9 cellular contexts compared by ENCODE assay signal in genomic region chr15:90160781-90161727, GRCh38. TPM values are rescaled to one million over a fixed set of nuclear protein-coding genes. Genes with fewer than 3 reads are reported as not detected.
DNase-seq lines count a peak whose midpoint lies in the region; ATAC-seq and TF ChIP-seq lines count a peak whose summit lies in the region.
"Had no signal": no experiment of that assay in that cellular context is flagged by ENCODE, and none has a peak within 500 bp of the region (broad histone marks: within the 10 kb centered on the region; RNA-seq: fewer than 3 reads in every experiment).

No MANE protein-coding gene starts in this region.

- TF ChIP-seq RAD21 in HCT116 (IDR thresholded peaks at IDR 0.05; ENCODE audit: low read depth) = no peak

- RAD21 ChIA-PET in HCT116 (lab: Charles Lee; ENCODE audit: low non-redundant PET in 1 of 2, low total read pairs in 2 of 2, uncharacterized antibody in 2 of 2, unreplicated experiment in 2 of 2) = no interaction called here

- TF ChIP-seq POLR2A in HCT116 (IDR thresholded peaks at IDR 0.05; ENCODE audit: borderline replicate concordance, extremely low read depth, insufficient read depth, insufficient read length) (no peak), sigmoid colon (IDR thresholded peaks at IDR 0.05) (no peak)

- H3K9me2 ChIP-seq in HCT116 (ENCODE audit: insufficient read depth) = no peaks in the 10 kb centered on the region

- DNase-seq in HCT116 (ENCODE audit: low read depth, low spot score) = no peak
- peak; percentile 10 to 51 for DNase-seq in NCI-H526 (lab: John Stamatoyannopoulos, UW)
- DNase-seq in epithelial cell of esophagus (ENCODE audit: low read depth) = peak; percentile 74
- no peak for DNase-seq in sigmoid colon
- no peak for DNase-seq in HAP-1 (ENCODE audit: low spot score in 2 of 2)
- no peak for DNase-seq in sciatic nerve (ENCODE audit: low spot score)
- no peak for DNase-seq in Caco-2
- DNase-seq: DND-41 had no signal

- no peaks in the 10 kb centered on the region for H3K79me2 ChIP-seq in HCT116 (ENCODE audit: insufficient read depth, low read length)

- peak overlapping the region; percentile 43 for H3K4me2 ChIP-seq in HCT116 (ENCODE audit: low read length)

- H4K20me1 ChIP-seq in HCT116 (ENCODE audit: insufficient read depth) = no peaks in the 10 kb centered on the region

- no peak overlapping the region for H3K27ac Mint-ChIP-seq in Caco-2 (ENCODE audit: unreplicated experiment)

- H3K27me3 ChIP-seq in HCT116 (ENCODE audit: insufficient read depth, low read length) = no peaks in the 10 kb centered on the region
- H3K27me3 ChIP-seq in sigmoid colon = no peaks in the 10 kb centered on the region
- H3K27me3 ChIP-seq in HAP-1 (ENCODE audit: low read depth) = no peaks in the 10 kb centered on the region
- no peaks in the 10 kb centered on the region for H3K27me3 ChIP-seq in Caco-2 (replicated peaks; ENCODE audit: control insufficient read depth, insufficient read depth, low read length)

- no peaks in the 10 kb centered on the region for H3K36me3 Mint-ChIP-seq in Caco-2 (ENCODE audit: insufficient read depth, unreplicated experiment)

- H3K4me1 ChIP-seq in HCT116 (ENCODE audit: control insufficient read depth in 1 of 2, insufficient read depth in 2 of 2, low read length in 2 of 2) = peaks cover 39 to 79% of the 10 kb centered on the region in 2 experiments
- H3K4me1 ChIP-seq in sigmoid colon = peaks cover 0 to 35% (median 32%) of the 10 kb centered on the region in 4 donors
- peaks cover 5% of the 10 kb centered on the region for H3K4me1 ChIP-seq in HAP-1
- H3K4me1 ChIP-seq in Caco-2 = peaks cover 25% of the 10 kb centered on the region

- in situ Hi-C loops in HAP-1 (cut with MboI; ENCODE audit: low sequenced_read_pairs) = loop anchor here (5.0 kb wide), 1 partner anchor 56 kb away; no protein-coding TSS in a partner anchor

- no peaks in the 10 kb centered on the region for H3K9me3 Mint-ChIP-seq in Caco-2 (ENCODE audit: unreplicated experiment)

- H3K9me3 ChIP-seq in HCT116 (ENCODE audit: control insufficient read depth in 1 of 2, insufficient read depth in 1 of 2, low read depth in 1 of 2, low read length in 2 of 2) = no peaks in the 10 kb centered on the region
- no peaks in the 10 kb centered on the region for H3K9me3 ChIP-seq in sigmoid colon
- H3K9me3 ChIP-seq in HAP-1 = no peaks in the 10 kb centered on the region
- no peaks in the 10 kb centered on the region for H3K9me3 ChIP-seq in Caco-2

- TF ChIP-seq EP300 in sigmoid colon (IDR thresholded peaks at IDR 0.05) = no peak

- ATAC-seq in HCT116 = no peak
- ATAC-seq in sciatic nerve = no peak
- ATAC-seq in GM21576 (IDR thresholded peaks at IDR 0.05; ENCODE audit: unreplicated experiment) = no peak

- H2AFZ ChIP-seq in HCT116 (ENCODE audit: low read depth, low read length, poor library complexity, severe bottlenecking) = no peak overlapping the region

- H3K9ac ChIP-seq in HCT116 (ENCODE audit: low read length) = no peak overlapping the region

- BruUV-seq in HCT116 (replicated peaks; lab: Mats Ljungman, UMichigan) (no TSS peak), Caco-2 (replicated peaks; lab: Mats Ljungman, UMichigan) (no TSS peak)

- TF ChIP-seq CTCF in HCT116 (IDR thresholded peaks at IDR 0.05 in 2 of 3, conservative IDR thresholded peaks at IDR 0.05 in 1 of 3; ENCODE audit: borderline replicate concordance in 1 of 3, insufficient read depth in 1 of 3, low read depth in 2 of 3, low read length in 2 of 3) (no peak), epithelial cell of esophagus (IDR thresholded peaks at IDR 0.05; ENCODE audit: insufficient read depth, low read depth, low read length, missing control alignments) (no peak), sigmoid colon (IDR thresholded peaks at IDR 0.05) (no peak), Caco-2 (IDR thresholded peaks at IDR 0.05; ENCODE audit: insufficient read depth in 1 of 2, low read depth in 1 of 2, low read length in 1 of 2, severe bottlenecking in 1 of 2, unreplicated experiment in 1 of 2) (no peak)

- H3K36me3 ChIP-seq in HCT116 (ENCODE audit: control insufficient read depth in 1 of 2, insufficient read depth in 2 of 2, low read length in 2 of 2) (no peaks in the 10 kb centered on the region), sigmoid colon (no peaks in the 10 kb centered on the region), HAP-1 (replicated peaks) (no peaks in the 10 kb centered on the region), Caco-2 (ENCODE audit: control insufficient read depth, insufficient read depth, low read length) (no peaks in the 10 kb centered on the region)

- CTCF ChIA-PET in HCT116 (lab: Charles Lee) (interaction anchor here (1.0 kb wide), 1 partner anchor 53 kb away, joined by 6 read pairs; no protein-coding TSS in a partner anchor), Caco-2 (lab: Charles Lee) (interaction anchor here (0.6 to 1.5 kb wide), 3 partner anchors 12 to 132 kb away, joined by 3 to 4 read pairs (median 3); no protein-coding TSS in a partner anchor)

- H3K4me3 ChIP-seq in HCT116 (replicated peaks in 1 of 2; ENCODE audit: low read depth in 1 of 2, low read length in 2 of 2) (no peak overlapping the region), epithelial cell of esophagus (ENCODE audit: low read length) (no peak overlapping the region), sigmoid colon (no peak overlapping the region), HAP-1 (no peak overlapping the region), Caco-2 (ENCODE audit: low read depth, low read length) (no peak overlapping the region)

- H3K27ac ChIP-seq in HCT116 (ENCODE audit: low read depth, low read length) = peak overlapping the region; percentile 8; the same call in 1 of the 2 replicates
- H3K27ac ChIP-seq in sigmoid colon = peak overlapping the region in 3 of 4 donors; percentile 82 to 87 (median 85)

- intact Hi-C loops in HCT116 (cut with micrococcal nuclease) (no loop called here), sigmoid colon (cut with DNase I) (no loop called here), sciatic nerve (cut with DNase I) (no loop called here), Caco-2 (cut with micrococcal nuclease; ENCODE audit: unreplicated experiment) (no loop called here)

- H3K4me3 Mint-ChIP-seq in Caco-2 (ENCODE audit: unreplicated experiment) = no peak overlapping the region

- 31 to 69% methylated on average over 14 of the region's 14 CpGs for WGBS in sigmoid colon, 2 donors

- POLR2A ChIA-PET in HCT116 (lab: Charles Lee) (interaction anchor here (1.2 kb wide), 1 partner anchor 12 kb away, joined by 3 read pairs; no protein-coding TSS in a partner anchor), Caco-2 (lab: Charles Lee) (no interaction called here)

- peaks cover 18% of the 10 kb centered on the region for H3K4me1 Mint-ChIP-seq in Caco-2 (ENCODE audit: low read depth, unreplicated experiment)

- H3K27me3 Mint-ChIP-seq in Caco-2 (ENCODE audit: insufficient read depth, unreplicated experiment) = no peaks in the 10 kb centered on the region

TF ChIP-seq in HCT116, 20 proteins besides CTCF, POLR2A, EP300 and RAD21:
- TF ChIP-seq JUND (IDR thresholded peaks at IDR 0.05) = no peak
- no peak for TF ChIP-seq ATF3 (IDR thresholded peaks at IDR 0.05)
- peak; percentile 48; the same call in 1 of the 2 replicates for TF ChIP-seq POLR2AphosphoS5 (IDR thresholded peaks at IDR 0.05; ENCODE audit: low read depth, low read length)
- TF ChIP-seq, protein P1, sequence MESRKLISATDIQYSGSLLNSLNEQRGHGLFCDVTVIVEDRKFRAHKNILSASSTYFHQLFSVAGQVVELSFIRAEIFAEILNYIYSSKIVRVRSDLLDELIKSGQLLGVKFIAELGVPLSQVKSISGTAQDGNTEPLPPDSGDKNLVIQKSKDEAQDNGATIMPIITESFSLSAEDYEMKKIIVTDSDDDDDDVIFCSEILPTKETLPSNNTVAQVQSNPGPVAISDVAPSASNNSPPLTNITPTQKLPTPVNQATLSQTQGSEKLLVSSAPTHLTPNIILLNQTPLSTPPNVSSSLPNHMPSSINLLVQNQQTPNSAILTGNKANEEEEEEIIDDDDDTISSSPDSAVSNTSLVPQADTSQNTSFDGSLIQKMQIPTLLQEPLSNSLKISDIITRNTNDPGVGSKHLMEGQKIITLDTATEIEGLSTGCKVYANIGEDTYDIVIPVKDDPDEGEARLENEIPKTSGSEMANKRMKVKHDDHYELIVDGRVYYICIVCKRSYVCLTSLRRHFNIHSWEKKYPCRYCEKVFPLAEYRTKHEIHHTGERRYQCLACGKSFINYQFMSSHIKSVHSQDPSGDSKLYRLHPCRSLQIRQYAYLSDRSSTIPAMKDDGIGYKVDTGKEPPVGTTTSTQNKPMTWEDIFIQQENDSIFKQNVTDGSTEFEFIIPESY (IDR thresholded peaks at IDR 0.05; ENCODE audit: extremely low read depth, insufficient replicate concordance, low read length) = no peak

RNA-seq across cellular contexts. Expression of gene SEMA4B, which starts 40.1 kb away (rescaled TPM):
- total RNA-seq in HCT116 (2021; ENCODE audit: unreplicated experiment) = 98.6 TPM
- 180 and 260 TPM in 2 replicates for polyA plus RNA-seq in HCT116 (2012)
- 10 to 100 TPM; 42.0 to 72.4 (median 58.6) TPM for total RNA-seq in sigmoid colon
- 10 to 100 TPM; 10.6 to 94.5 (median 11.4) TPM for polyA plus RNA-seq in sigmoid colon
- total RNA-seq in sciatic nerve = 55.9 TPM
- 13.9 and 14.6 TPM in 2 replicates for total RNA-seq in Caco-2 (2022)

RNA-seq across cellular contexts. Expression of gene IDH2, which starts 58.8 kb away (rescaled TPM):
- total RNA-seq in HCT116 (2021; ENCODE audit: unreplicated experiment) (48.1 TPM), sigmoid colon (100 to 1,000 TPM in 3 of 4 donors, 10 to 100 TPM in 1; 77.2 to 164 (median 116) TPM), sciatic nerve (18.5 TPM), Caco-2 (2022) (28.3 and 28.7 TPM in 2 replicates)
- 77.3 and 78.9 TPM in 2 replicates for polyA plus RNA-seq in HCT116 (2012)
- polyA plus RNA-seq in sigmoid colon = 100 to 1,000 TPM in 1 of 3 donors, 10 to 100 TPM in 2; 43.8 to 210 (median 90.2) TPM

Comparison
In these comparisons a context has a peak if more than half of its experiments do, and no peak if none do; other contexts are left out.
1. DNase-seq: peak in NCI-H526 (2 of 2) and epithelial cell of esophagus (single experiment); none in HCT116 (single experiment), sigmoid colon (single experiment), HAP-1 (0 of 2), sciatic nerve (single experiment) and Caco-2 (0 of 2).